Comparison of ENCODE assay signal across 21 cellular contexts in genomic region chr2:148103946-148104345, GRCh38.
"Had no signal": no experiment of that assay in that cellular context is flagged by ENCODE, and none has a peak within 500 bp of the region (broad histone marks: within the 10 kb centered on the region; RNA-seq: fewer than 3 reads in every experiment).

No MANE protein-coding gene starts in this region.

- H3K4me1 Mint-ChIP-seq: neural progenitor cell had no signal

- H3K36me3 Mint-ChIP-seq: neural progenitor cell had no signal

- DNase-seq: cortex of kidney; dorsolateral prefrontal cortex; effector CD8-positive, alpha-beta T cell; foreskin melanocyte; heart left ventricle; hippocampal formation; left colon; left ventricle myocardium superior; mesenchymal stem cell; midbrain; nucleus accumbens; ovary; right cardiac atrium; stimulated activated CD4-positive, alpha-beta T cell treated with anti-CD3 and anti-CD28 coated beads, Interleukin-4, amount 100 ng/mL, for 24 hours; tibial artery; upper lobe of right lung had no signal

- H3K4me3 Mint-ChIP-seq: natural killer cell treated with Interleukin-12 subunit alpha and Interleukin-12 subunit beta and Interleukin-15 and Interleukin-18, amount 100 ng/mL, for 72 hours; neural progenitor cell; stimulated activated memory B cell treated with anti-CD40 and anti-IgM and Interleukin-4, amounts not matched to agents 10 μg/mL and 1 μg/mL and 100 μg/mL, for 72 hours; stimulated activated naive CD8-positive, alpha-beta T cell treated with anti-CD3 and anti-CD28 coated beads, Interleukin-15, Interleukin-2, amounts not matched to agents 100 ng/mL and 50 ng/mL, for 24 hours had no signal

- H3K9me3 Mint-ChIP-seq: natural killer cell treated with Interleukin-12 subunit alpha and Interleukin-12 subunit beta and Interleukin-15 and Interleukin-18, amount 100 ng/mL, for 72 hours; neural progenitor cell; stimulated activated naive CD8-positive, alpha-beta T cell treated with anti-CD3 and anti-CD28 coated beads, Interleukin-15, Interleukin-2, amounts not matched to agents 100 ng/mL and 50 ng/mL, for 24 hours had no signal

- H3K27me3 Mint-ChIP-seq: natural killer cell treated with Interleukin-12 subunit alpha and Interleukin-12 subunit beta and Interleukin-15 and Interleukin-18, amount 100 ng/mL, for 72 hours; progenitor cell of endocrine pancreas; stimulated activated memory B cell treated with anti-CD40 and anti-IgM and Interleukin-4, amounts not matched to agents 10 μg/mL and 1 μg/mL and 100 μg/mL, for 72 hours; stimulated activated naive CD8-positive, alpha-beta T cell treated with anti-CD3 and anti-CD28 coated beads, Interleukin-15, Interleukin-2, amounts not matched to agents 100 ng/mL and 50 ng/mL, for 24 hours had no signal

- H3K27ac Mint-ChIP-seq: neural progenitor cell; progenitor cell of endocrine pancreas; stimulated activated memory B cell treated with anti-CD40 and anti-IgM and Interleukin-4, amounts not matched to agents 10 μg/mL and 1 μg/mL and 100 μg/mL, for 72 hours; stimulated activated naive CD8-positive, alpha-beta T cell treated with anti-CD3 and anti-CD28 coated beads, Interleukin-15, Interleukin-2, amounts not matched to agents 100 ng/mL and 50 ng/mL, for 24 hours had no signal

- ATAC-seq: heart left ventricle; left colon; left ventricle myocardium superior; natural killer cell treated with Interleukin-12 subunit alpha and Interleukin-12 subunit beta and Interleukin-15 and Interleukin-18, amount 100 ng/mL, for 72 hours; right cardiac atrium; stimulated activated memory B cell treated with anti-CD40 and anti-IgM and Interleukin-4, amounts not matched to agents 10 μg/mL and 1 μg/mL and 100 μg/mL, for 72 hours; upper lobe of right lung had no signal
